Comparison of ENCODE assay signal across 13 cellular contexts in the genomic region with DNA sequence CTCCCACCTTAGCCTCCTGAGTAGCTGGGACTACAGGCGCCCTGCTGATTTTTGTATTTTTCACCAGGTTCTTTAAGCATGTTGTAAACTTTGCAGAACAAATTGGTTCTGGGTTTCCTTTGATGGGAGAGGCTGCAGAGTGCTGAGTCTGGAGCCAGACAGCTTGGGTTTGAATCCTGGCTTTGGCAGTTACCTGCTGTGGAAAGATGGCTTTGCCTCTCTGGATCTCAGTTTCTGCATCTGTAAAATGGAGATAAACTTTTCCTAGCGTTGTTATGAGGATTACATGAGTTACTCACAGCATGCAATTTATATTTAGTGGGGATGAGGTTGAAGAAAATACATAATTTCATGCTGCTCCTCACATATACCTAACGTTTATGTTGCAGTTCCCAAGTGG. TPM values are rescaled to one million over a fixed set of nuclear protein-coding genes. Genes with fewer than 3 reads are reported as not detected.
DNase-seq lines count a peak whose midpoint lies in the region; ATAC-seq, FAIRE-seq and TF ChIP-seq lines count a peak whose summit lies in the region.
"Had no signal": no experiment of that assay in that cellular context is flagged by ENCODE, and none has a peak within 500 bp of the region (broad histone marks: within the 10 kb centered on the region; RNA-seq: fewer than 3 reads in every experiment).

No MANE protein-coding gene starts in this region.

- peaks cover 30% of the 10 kb centered on the region for H3K79me1 ChIP-seq in trophoblast cell (ENCODE audit: low read length)

- dilution Hi-C loops in keratinocyte (cut with MboI; ENCODE audit: extremely low pct_ligation_motif_present, low sequenced_read_pairs) = no loop called here

- DNase-seq in ascending aorta (ENCODE audit: low spot score in 2 of 2) (no peak), keratinocyte (ENCODE audit: low read depth, low spot score) (no peak), trophoblast cell (no peak), thoracic aorta (ENCODE audit: low spot score) (no peak), immature natural killer cell (no peak)
- no peak for DNase-seq in activated CD8-positive, alpha-beta memory T cell treated with anti-CD3 and anti-CD28 coated beads, Interleukin-2, amount 50 U/mL, for 48 hours
- DNase-seq in activated T-cell treated with anti-CD3 and anti-CD28 coated beads, Interleukin-2, amount 50 U/mL, for 4 hours = no peak
- DNase-seq: ACHN; CD4-positive, CD25-positive, alpha-beta regulatory T cell; DMS53; GF-D8 had no signal

- H3K36me3 Mint-ChIP-seq in immature natural killer cell = no peaks in the 10 kb centered on the region
- H3K36me3 Mint-ChIP-seq in activated T-cell treated with anti-CD3 and anti-CD28 coated beads, Interleukin-2, amount 50 U/mL, for 4 hours (ENCODE audit: insufficient read depth) = no peaks in the 10 kb centered on the region
- H3K36me3 Mint-ChIP-seq: CD4-positive, CD25-positive, alpha-beta regulatory T cell had no signal

- H3K14ac ChIP-seq in trophoblast cell (ENCODE audit: low read length) = peak overlapping the region; percentile 22

- intact Hi-C loops in ascending aorta (cut with DNase I) = no loop called here

- H3K4me1 ChIP-seq in ascending aorta (peaks cover 4 to 47% of the 10 kb centered on the region in 2 donors), keratinocyte (ENCODE audit: control insufficient read depth, extremely low read depth, insufficient read depth, low read length) (peaks cover 62% of the 10 kb centered on the region), trophoblast cell (ENCODE audit: control insufficient read depth in 1 of 2, insufficient read depth in 2 of 2, low read length in 2 of 2) (peaks cover 34 to 40% of the 10 kb centered on the region in 2 experiments), thoracic aorta (ENCODE audit: control insufficient read depth in 1 of 2, low read depth in 2 of 2) (peaks cover 30 to 92% of the 10 kb centered on the region in 2 donors)

- H3K4me2 ChIP-seq in keratinocyte (ENCODE audit: control insufficient read depth, extremely low read depth, insufficient read depth, low read depth, low read length) = peak overlapping the region; percentile 73
- H3K4me2 ChIP-seq in trophoblast cell (ENCODE audit: low read length) = no peak overlapping the region
- H3K4me2 ChIP-seq: BLaER1 treated with 17β-estradiol and CSF1 and Interleukin-3, amounts not matched to agents 10 nM and 100 nM had no signal

- no peak overlapping the region for H3K9ac ChIP-seq in keratinocyte (ENCODE audit: control insufficient read depth, extremely low read depth, insufficient read depth, low read length)
- no peak overlapping the region for H3K9ac ChIP-seq in trophoblast cell (ENCODE audit: low read length)
- H3K9ac ChIP-seq: BLaER1 treated with 17β-estradiol and CSF1 and Interleukin-3, amounts not matched to agents 10 nM and 100 nM had no signal

- no peak overlapping the region for H3K23ac ChIP-seq in trophoblast cell (ENCODE audit: low read length)

- TF ChIP-seq CTCF in ascending aorta (IDR thresholded peaks at IDR 0.05) = no peak
- no peak for TF ChIP-seq CTCF in keratinocyte (optimal IDR thresholded peaks at IDR 0.05 in 1 of 3, IDR thresholded peaks at IDR 0.05 in 1 of 3, conservative IDR thresholded peaks at IDR 0.05 in 1 of 3; ENCODE audit: extremely low read depth in 1 of 3, insufficient read depth in 2 of 3, low read length in 3 of 3)
- TF ChIP-seq CTCF in thoracic aorta (IDR thresholded peaks at IDR 0.05) = no peak

- peak overlapping the region; percentile 53 for H4K8ac ChIP-seq in trophoblast cell (ENCODE audit: low read depth, low read length)

- no peak for ATAC-seq in thoracic aorta (ENCODE audit: insufficient number of reproducible peaks, low FRiP score, low read depth)
- no peak for ATAC-seq in activated T-cell treated with anti-CD3 and anti-CD28 coated beads, Interleukin-2, amount 50 U/mL, for 4 hours

- no peak overlapping the region for H3K18ac ChIP-seq in trophoblast cell (ENCODE audit: low read length)

- no CpG with 5 or more reads among the region's 3 CpGs for WGBS in trophoblast cell (ENCODE audit: extremely low coverage, insufficient coverage, insufficient read length)

- no peak overlapping the region for H4K91ac ChIP-seq in trophoblast cell (ENCODE audit: low read depth, low read length)

- no peaks in the 10 kb centered on the region for H3K9me3 Mint-ChIP-seq in immature natural killer cell
- no peaks in the 10 kb centered on the region for H3K9me3 Mint-ChIP-seq in activated T-cell treated with anti-CD3 and anti-CD28 coated beads, Interleukin-2, amount 50 U/mL, for 4 hours
- H3K9me3 Mint-ChIP-seq: CD4-positive, CD25-positive, alpha-beta regulatory T cell had no signal

- H3K27ac Mint-ChIP-seq in immature natural killer cell = no peak overlapping the region
- H3K27ac Mint-ChIP-seq: CD4-positive, CD25-positive, alpha-beta regulatory T cell had no signal

- H3K4me3 Mint-ChIP-seq in immature natural killer cell = no peak overlapping the region
- H3K4me3 Mint-ChIP-seq in activated T-cell treated with anti-CD3 and anti-CD28 coated beads, Interleukin-2, amount 50 U/mL, for 4 hours = no peak overlapping the region
- H3K4me3 Mint-ChIP-seq: CD4-positive, CD25-positive, alpha-beta regulatory T cell had no signal

- no peaks in the 10 kb centered on the region for H3K27me3 ChIP-seq in ascending aorta
- no peaks in the 10 kb centered on the region for H3K27me3 ChIP-seq in keratinocyte (ENCODE audit: control insufficient read depth, extremely low read depth, insufficient read depth, low read length)
- H3K27me3 ChIP-seq in trophoblast cell (ENCODE audit: insufficient read depth, low read length) = no peaks in the 10 kb centered on the region
- no peaks in the 10 kb centered on the region for H3K27me3 ChIP-seq in thoracic aorta (replicated peaks; ENCODE audit: insufficient read depth)
- H3K27me3 ChIP-seq: BLaER1 treated with 17β-estradiol and CSF1 and Interleukin-3, amounts not matched to agents 10 nM and 100 nM had no signal

- H3K4ac ChIP-seq in trophoblast cell (ENCODE audit: low read depth, low read length) = peak overlapping the region; percentile 40

- H2BK120ac ChIP-seq in trophoblast cell (ENCODE audit: insufficient read depth, low read length, poor library complexity) = no peak overlapping the region

- H3K9me1 ChIP-seq in keratinocyte (ENCODE audit: control insufficient read depth, extremely low read depth, insufficient read depth, low read length) = no peaks in the 10 kb centered on the region

- H3K36me3 ChIP-seq in ascending aorta = no peaks in the 10 kb centered on the region
- H3K36me3 ChIP-seq in keratinocyte (ENCODE audit: control insufficient read depth in 2 of 2, extremely low read depth in 1 of 2, insufficient read depth in 2 of 2, low read length in 2 of 2) = no peaks in the 10 kb centered on the region
- no peaks in the 10 kb centered on the region for H3K36me3 ChIP-seq in trophoblast cell (ENCODE audit: control insufficient read depth in 1 of 2, insufficient read depth in 2 of 2, low read length in 2 of 2)
- H3K36me3 ChIP-seq in thoracic aorta = no peaks in the 10 kb centered on the region
- H3K36me3 ChIP-seq: BLaER1 treated with 17β-estradiol and CSF1 and Interleukin-3, amounts not matched to agents 10 nM and 100 nM had no signal

- H3K27ac ChIP-seq in ascending aorta (peak overlapping the region; percentile 72 to 87), keratinocyte (ENCODE audit: control insufficient read depth, insufficient read depth, low read length) (no peak overlapping the region), trophoblast cell (ENCODE audit: low read depth, low read length) (no peak overlapping the region), thoracic aorta (peak overlapping the region; percentile 73 to 90)
- H3K27ac ChIP-seq: BLaER1 treated with 17β-estradiol and CSF1 and Interleukin-3, amounts not matched to agents 10 nM and 100 nM had no signal

- H3K79me2 ChIP-seq in keratinocyte (ENCODE audit: control insufficient read depth, insufficient read depth, low read length) (peaks cover 27% of the 10 kb centered on the region), trophoblast cell (ENCODE audit: control insufficient read depth, insufficient read depth, low read length, poor library complexity) (peaks cover 20% of the 10 kb centered on the region)

- no peak overlapping the region for H2AK5ac ChIP-seq in trophoblast cell (ENCODE audit: low read length)

- H2BK5ac ChIP-seq in trophoblast cell (ENCODE audit: low read depth, low read length, poor library complexity) = no peak overlapping the region

- H3K4me1 Mint-ChIP-seq in immature natural killer cell = peaks cover 15 to 19% of the 10 kb centered on the region in 2 donors
- peaks cover 22% of the 10 kb centered on the region for H3K4me1 Mint-ChIP-seq in activated T-cell treated with anti-CD3 and anti-CD28 coated beads, Interleukin-2, amount 50 U/mL, for 4 hours (ENCODE audit: low read depth)

- peak overlapping the region; percentile 32 for H2BK12ac ChIP-seq in trophoblast cell (ENCODE audit: low read length)

- H4K20me1 ChIP-seq in keratinocyte (ENCODE audit: control insufficient read depth, extremely low read depth, insufficient read depth, low read length) = no peaks in the 10 kb centered on the region

- no peak for FAIRE-seq in keratinocyte (lab: Jason Lieb, UNC)
- FAIRE-seq: H54 had no signal

- peaks cover 0 to 10% (median 9%) of the 10 kb centered on the region in 3 donors for H3K27me3 Mint-ChIP-seq in immature natural killer cell (ENCODE audit: low read depth in 3 of 3)
- H3K27me3 Mint-ChIP-seq in activated T-cell treated with anti-CD3 and anti-CD28 coated beads, Interleukin-2, amount 50 U/mL, for 4 hours (ENCODE audit: low read depth) = peaks cover 17% of the 10 kb centered on the region

- H3K9me3 ChIP-seq in ascending aorta (no peaks in the 10 kb centered on the region), keratinocyte (ENCODE audit: control insufficient read depth, low read depth, low read length) (no peaks in the 10 kb centered on the region), trophoblast cell (ENCODE audit: insufficient read depth, low read depth, low read length) (no peaks in the 10 kb centered on the region), thoracic aorta (no peaks in the 10 kb centered on the region)
- H3K9me3 ChIP-seq: BLaER1 treated with 17β-estradiol and CSF1 and Interleukin-3, amounts not matched to agents 10 nM and 100 nM had no signal

- H3K4me3 ChIP-seq in ascending aorta (no peak overlapping the region), keratinocyte (ENCODE audit: control insufficient read depth in 2 of 3, extremely low read depth in 1 of 3, insufficient read depth in 2 of 3, low read depth in 1 of 3, low read length in 3 of 3) (no peak overlapping the region), trophoblast cell (ENCODE audit: low read depth, low read length) (no peak overlapping the region), thoracic aorta (no peak overlapping the region)
- H3K4me3 ChIP-seq: BLaER1 treated with 17β-estradiol and CSF1 and Interleukin-3, amounts not matched to agents 10 nM and 100 nM had no signal

- H2AFZ ChIP-seq in keratinocyte (ENCODE audit: control insufficient read depth, low read length) (no peak overlapping the region), trophoblast cell (ENCODE audit: insufficient read depth, low read length, poor library complexity) (no peak overlapping the region)

- no peak overlapping the region for H4K12ac ChIP-seq in trophoblast cell (ENCODE audit: low read depth, low read length)

RNA-seq across cellular contexts. Expression of a gene that starts 19.1 kb away (rescaled TPM):
- total RNA-seq in ascending aorta (49.1 TPM), thoracic aorta (10 to 100 TPM; 17.2 to 23.1 TPM)
- polyA plus RNA-seq in keratinocyte (2.1 to 4.0 TPM (median 2.6 TPM) in 3 replicates), immature natural killer cell (under 1 TPM; 0.06 to 0.28 (median 0.18) TPM)
- polyA plus RNA-seq in keratinocyte (2011; ENCODE audit: low read depth) = 1.1 TPM
- polyA plus RNA-seq in keratinocyte (2011; cell fraction: cytosol; rRNA removed) = 1.5 and 1.6 TPM in 2 replicates
- polyA plus RNA-seq in keratinocyte (2011; cell fraction: nucleus; rRNA removed) = 6.3 and 6.8 TPM in 2 replicates
- polyA plus RNA-seq in keratinocyte (2012; ENCODE audit: low replicate concordance) = 1.7 and 3.6 TPM in 2 replicates
- polyA minus RNA-seq in keratinocyte = 3.3 to 7.0 TPM (median 3.6 TPM) in 3 replicates
- polyA minus RNA-seq in keratinocyte (2011; cell fraction: cytosol; rRNA and poly(A)+ RNA removed) = 6.1 TPM
- 11.2 and 11.9 TPM in 2 replicates for polyA minus RNA-seq in keratinocyte (2011; cell fraction: nucleus; rRNA and poly(A)+ RNA removed)
- 13.0 and 13.6 TPM in 2 replicates for polyA plus RNA-seq in trophoblast cell (2013)
- total RNA-seq in activated T-cell treated with anti-CD3 and anti-CD28 coated beads, Interleukin-2, amount 50 U/mL, for 4 hours = 1 to 10 TPM; 3.3 to 4.9 (median 3.8) TPM

Comparison
In these comparisons a context has a peak if more than half of its experiments do, and no peak if none do; other contexts are left out.
1. H3K27ac ChIP-seq: peak in ascending aorta (2 of 2) and thoracic aorta (2 of 2); none in keratinocyte (single experiment) and trophoblast cell (single experiment).